In the genomic region with DNA sequence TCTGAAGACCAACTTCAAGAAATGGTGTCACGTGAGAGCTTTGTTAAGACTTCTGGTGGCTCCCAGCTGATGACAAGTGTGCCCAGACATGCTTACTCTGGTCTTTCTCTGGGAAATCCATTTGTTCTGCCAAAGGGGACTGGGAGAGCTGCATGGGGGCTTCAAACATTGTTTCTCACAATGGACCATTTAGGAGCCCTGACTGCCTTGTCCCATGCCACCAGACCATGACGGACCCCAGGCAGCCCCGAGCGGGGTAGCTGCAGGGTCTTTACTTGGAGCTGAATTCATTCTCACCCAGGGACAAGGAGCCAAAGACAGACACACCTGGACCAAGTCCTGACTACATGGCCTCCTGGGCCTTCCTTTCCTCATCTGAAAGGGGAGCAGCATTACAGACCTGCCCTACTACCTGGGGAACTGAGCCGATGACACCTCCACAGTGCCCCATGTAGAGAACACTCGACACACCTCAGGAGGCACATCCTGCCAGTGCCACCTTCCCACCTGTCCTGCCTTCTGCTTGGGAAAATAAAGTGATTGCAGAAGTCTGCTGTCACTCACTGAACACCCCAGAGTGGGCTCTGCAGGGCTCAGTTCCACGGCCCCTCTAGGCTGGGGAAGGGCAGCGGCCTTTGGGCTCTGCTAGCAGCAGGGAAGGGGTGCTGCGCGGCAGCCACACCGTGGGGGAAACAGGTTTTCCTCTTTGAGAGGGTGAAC, we compare ENCODE assay signal across 1 cellular context.
TF ChIP-seq lines count a peak whose summit lies in the region.

No MANE protein-coding gene starts in this region.

TF ChIP-seq in GM23338, 12 proteins besides CTCF, POLR2A, EP300 and RAD21 (continued from another document):
- TF ChIP-seq, protein P1, sequence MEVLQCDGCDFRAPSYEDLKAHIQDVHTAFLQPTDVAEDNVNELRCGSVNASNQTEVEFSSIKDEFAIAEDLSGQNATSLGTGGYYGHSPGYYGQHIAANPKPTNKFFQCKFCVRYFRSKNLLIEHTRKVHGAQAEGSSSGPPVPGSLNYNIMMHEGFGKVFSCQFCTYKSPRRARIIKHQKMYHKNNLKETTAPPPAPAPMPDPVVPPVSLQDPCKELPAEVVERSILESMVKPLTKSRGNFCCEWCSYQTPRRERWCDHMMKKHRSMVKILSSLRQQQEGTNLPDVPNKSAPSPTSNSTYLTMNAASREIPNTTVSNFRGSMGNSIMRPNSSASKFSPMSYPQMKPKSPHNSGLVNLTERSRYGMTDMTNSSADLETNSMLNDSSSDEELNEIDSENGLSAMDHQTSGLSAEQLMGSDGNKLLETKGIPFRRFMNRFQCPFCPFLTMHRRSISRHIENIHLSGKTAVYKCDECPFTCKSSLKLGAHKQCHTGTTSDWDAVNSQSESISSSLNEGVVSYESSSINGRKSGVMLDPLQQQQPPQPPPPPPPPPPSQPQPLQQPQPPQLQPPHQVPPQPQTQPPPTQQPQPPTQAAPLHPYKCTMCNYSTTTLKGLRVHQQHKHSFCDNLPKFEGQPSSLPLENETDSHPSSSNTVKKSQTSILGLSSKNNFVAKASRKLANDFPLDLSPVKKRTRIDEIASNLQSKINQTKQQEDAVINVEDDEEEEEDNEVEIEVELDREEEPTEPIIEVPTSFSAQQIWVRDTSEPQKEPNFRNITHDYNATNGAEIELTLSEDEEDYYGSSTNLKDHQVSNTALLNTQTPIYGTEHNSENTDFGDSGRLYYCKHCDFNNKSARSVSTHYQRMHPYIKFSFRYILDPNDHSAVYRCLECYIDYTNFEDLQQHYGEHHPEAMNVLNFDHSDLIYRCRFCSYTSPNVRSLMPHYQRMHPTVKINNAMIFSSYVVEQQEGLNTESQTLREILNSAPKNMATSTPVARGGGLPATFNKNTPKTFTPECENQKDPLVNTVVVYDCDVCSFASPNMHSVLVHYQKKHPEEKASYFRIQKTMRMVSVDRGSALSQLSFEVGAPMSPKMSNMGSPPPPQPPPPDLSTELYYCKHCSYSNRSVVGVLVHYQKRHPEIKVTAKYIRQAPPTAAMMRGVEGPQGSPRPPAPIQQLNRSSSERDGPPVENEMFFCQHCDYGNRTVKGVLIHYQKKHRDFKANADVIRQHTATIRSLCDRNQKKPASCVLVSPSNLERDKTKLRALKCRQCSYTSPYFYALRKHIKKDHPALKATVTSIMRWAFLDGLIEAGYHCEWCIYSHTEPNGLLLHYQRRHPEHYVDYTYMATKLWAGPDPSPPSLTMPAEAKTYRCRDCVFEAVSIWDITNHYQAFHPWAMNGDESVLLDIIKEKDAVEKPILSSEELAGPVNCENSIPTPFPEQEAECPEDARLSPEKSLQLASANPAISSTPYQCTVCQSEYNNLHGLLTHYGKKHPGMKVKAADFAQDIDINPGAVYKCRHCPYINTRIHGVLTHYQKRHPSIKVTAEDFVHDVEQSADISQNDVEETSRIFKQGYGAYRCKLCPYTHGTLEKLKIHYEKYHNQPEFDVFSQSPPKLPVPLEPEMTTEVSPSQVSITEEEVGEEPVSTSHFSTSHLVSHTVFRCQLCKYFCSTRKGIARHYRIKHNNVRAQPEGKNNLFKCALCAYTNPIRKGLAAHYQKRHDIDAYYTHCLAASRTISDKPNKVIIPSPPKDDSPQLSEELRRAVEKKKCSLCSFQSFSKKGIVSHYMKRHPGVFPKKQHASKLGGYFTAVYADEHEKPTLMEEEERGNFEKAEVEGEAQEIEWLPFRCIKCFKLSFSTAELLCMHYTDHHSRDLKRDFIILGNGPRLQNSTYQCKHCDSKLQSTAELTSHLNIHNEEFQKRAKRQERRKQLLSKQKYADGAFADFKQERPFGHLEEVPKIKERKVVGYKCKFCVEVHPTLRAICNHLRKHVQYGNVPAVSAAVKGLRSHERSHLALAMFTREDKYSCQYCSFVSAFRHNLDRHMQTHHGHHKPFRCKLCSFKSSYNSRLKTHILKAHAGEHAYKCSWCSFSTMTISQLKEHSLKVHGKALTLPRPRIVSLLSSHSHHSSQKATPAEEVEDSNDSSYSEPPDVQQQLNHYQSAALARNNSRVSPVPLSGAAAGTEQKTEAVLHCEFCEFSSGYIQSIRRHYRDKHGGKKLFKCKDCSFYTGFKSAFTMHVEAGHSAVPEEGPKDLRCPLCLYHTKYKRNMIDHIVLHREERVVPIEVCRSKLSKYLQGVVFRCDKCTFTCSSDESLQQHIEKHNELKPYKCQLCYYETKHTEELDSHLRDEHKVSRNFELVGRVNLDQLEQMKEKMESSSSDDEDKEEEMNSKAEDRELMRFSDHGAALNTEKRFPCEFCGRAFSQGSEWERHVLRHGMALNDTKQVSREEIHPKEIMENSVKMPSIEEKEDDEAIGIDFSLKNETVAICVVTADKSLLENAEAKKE (CRISPR knock-in tag; IDR thresholded peaks at IDR 0.05): no peak
- TF ChIP-seq POLR2AphosphoS5 (IDR thresholded peaks at IDR 0.05; ENCODE audit: low read depth): no peak
- TF ChIP-seq JUNB (IDR thresholded peaks at IDR 0.05; ENCODE audit: unreplicated experiment): no peak
- no peak for TF ChIP-seq EZH2 (IDR thresholded peaks at IDR 0.05; ENCODE audit: low read depth, unreplicated experiment)
- TF ChIP-seq STAT1 (IDR thresholded peaks at IDR 0.05; ENCODE audit: unreplicated experiment): no peak
- TF ChIP-seq ZNF331 (CRISPR knock-in tag; IDR thresholded peaks at IDR 0.05; ENCODE audit: low read depth): no peak
- TF ChIP-seq, protein P2, sequence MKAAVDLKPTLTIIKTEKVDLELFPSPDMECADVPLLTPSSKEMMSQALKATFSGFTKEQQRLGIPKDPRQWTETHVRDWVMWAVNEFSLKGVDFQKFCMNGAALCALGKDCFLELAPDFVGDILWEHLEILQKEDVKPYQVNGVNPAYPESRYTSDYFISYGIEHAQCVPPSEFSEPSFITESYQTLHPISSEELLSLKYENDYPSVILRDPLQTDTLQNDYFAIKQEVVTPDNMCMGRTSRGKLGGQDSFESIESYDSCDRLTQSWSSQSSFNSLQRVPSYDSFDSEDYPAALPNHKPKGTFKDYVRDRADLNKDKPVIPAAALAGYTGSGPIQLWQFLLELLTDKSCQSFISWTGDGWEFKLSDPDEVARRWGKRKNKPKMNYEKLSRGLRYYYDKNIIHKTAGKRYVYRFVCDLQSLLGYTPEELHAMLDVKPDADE (IDR thresholded peaks at IDR 0.05): no peak
- TF ChIP-seq NANOG (IDR thresholded peaks at IDR 0.05; ENCODE audit: borderline replicate concordance): no peak
- TF ChIP-seq ZNF114 (CRISPR knock-in tag; IDR thresholded peaks at IDR 0.05): no peak
- TF ChIP-seq, protein P3, sequence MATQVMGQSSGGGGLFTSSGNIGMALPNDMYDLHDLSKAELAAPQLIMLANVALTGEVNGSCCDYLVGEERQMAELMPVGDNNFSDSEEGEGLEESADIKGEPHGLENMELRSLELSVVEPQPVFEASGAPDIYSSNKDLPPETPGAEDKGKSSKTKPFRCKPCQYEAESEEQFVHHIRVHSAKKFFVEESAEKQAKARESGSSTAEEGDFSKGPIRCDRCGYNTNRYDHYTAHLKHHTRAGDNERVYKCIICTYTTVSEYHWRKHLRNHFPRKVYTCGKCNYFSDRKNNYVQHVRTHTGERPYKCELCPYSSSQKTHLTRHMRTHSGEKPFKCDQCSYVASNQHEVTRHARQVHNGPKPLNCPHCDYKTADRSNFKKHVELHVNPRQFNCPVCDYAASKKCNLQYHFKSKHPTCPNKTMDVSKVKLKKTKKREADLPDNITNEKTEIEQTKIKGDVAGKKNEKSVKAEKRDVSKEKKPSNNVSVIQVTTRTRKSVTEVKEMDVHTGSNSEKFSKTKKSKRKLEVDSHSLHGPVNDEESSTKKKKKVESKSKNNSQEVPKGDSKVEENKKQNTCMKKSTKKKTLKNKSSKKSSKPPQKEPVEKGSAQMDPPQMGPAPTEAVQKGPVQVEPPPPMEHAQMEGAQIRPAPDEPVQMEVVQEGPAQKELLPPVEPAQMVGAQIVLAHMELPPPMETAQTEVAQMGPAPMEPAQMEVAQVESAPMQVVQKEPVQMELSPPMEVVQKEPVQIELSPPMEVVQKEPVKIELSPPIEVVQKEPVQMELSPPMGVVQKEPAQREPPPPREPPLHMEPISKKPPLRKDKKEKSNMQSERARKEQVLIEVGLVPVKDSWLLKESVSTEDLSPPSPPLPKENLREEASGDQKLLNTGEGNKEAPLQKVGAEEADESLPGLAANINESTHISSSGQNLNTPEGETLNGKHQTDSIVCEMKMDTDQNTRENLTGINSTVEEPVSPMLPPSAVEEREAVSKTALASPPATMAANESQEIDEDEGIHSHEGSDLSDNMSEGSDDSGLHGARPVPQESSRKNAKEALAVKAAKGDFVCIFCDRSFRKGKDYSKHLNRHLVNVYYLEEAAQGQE (IDR thresholded peaks at IDR 0.05; ENCODE audit: unreplicated experiment): no peak
TF ChIP-seq in GM23338: peak in this region for 0.
